ENCODE assay signal across 15 cellular contexts in the genomic region with DNA sequence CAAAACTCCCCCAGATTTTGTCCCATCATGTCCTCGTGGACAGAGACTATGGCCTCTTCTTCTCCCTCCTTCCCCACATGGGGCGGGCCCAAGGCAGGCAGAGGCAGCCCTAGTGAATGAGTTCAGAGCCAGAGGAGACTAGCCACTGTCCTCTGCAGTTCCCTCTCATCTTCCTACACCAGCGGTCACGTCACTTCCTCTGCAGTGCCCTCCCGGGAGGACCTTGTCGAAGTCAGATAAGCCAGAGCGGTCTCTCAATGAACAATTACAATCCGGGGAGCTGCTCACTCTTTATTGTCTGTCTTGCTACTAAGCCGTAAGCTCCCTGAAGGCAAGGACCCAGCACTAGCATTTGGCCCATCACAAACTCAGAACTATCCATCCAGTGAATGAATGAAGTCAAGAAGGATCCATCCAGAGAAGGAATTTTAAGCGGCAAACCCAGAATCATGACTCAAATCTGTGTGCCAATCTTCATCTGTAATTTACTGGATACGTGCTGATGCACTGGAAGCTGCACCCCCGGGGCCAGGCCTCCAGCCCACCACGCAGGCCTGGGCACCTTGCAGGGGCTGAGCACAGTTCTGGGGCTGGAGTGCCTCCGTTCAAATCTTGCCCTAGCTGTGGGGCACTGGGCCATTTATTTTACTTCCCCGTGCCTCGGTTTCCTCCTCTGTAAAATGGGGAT. TPM values are rescaled to one million over a fixed set of nuclear protein-coding genes. Genes with fewer than 3 reads are reported as not detected.
DNase-seq lines count a peak whose midpoint lies in the region; ATAC-seq and TF ChIP-seq lines count a peak whose summit lies in the region.
"Had no signal": no experiment of that assay in that cellular context is flagged by ENCODE, and none has a peak within 500 bp of the region (broad histone marks: within the 10 kb centered on the region; RNA-seq: fewer than 3 reads in every experiment).

No MANE protein-coding gene starts in this region.

- no peaks in the 10 kb centered on the region for H3K36me3 Mint-ChIP-seq in neural crest cell (ENCODE audit: low read depth)
- H3K36me3 Mint-ChIP-seq: CD4-positive, CD25-positive, alpha-beta regulatory T cell had no signal

- WGBS in adrenal gland, 4 donors, result 57 to 74% (median 63%) methylated on average over 15 to 16 of the region's 16 CpGs

- TF ChIP-seq CTCF in adrenal gland (IDR thresholded peaks at IDR 0.05) (no peak), neural crest cell (conservative IDR thresholded peaks at IDR 0.05) (no peak), upper lobe of right lung (IDR thresholded peaks at IDR 0.05) (no peak)

- H3K27ac ChIP-seq in adrenal gland (peak overlapping the region in 2 of 5 donors; percentile 62 to 72), upper lobe of right lung (peak overlapping the region; percentile 6)

- peaks cover 3% of the 10 kb centered on the region for H3K27me3 Mint-ChIP-seq in neural crest cell (ENCODE audit: low read depth)

- H3K4me3 ChIP-seq in adrenal gland, result no peak overlapping the region
- no peak overlapping the region for H3K4me3 ChIP-seq in upper lobe of right lung

- no peaks in the 10 kb centered on the region for H3K9me3 Mint-ChIP-seq in neural crest cell

- H3K4me1 ChIP-seq in adrenal gland (replicated peaks in 1 of 2), result peaks cover 8 to 35% of the 10 kb centered on the region in 2 donors
- peaks cover 30% of the 10 kb centered on the region for H3K4me1 ChIP-seq in upper lobe of right lung

- H3K27me3 ChIP-seq in adrenal gland (peaks cover 7% of the 10 kb centered on the region), upper lobe of right lung (peaks cover 5% of the 10 kb centered on the region)
- H3K27me3 ChIP-seq: ovary had no signal

- H3K9me3 ChIP-seq in adrenal gland (replicated peaks in 1 of 3), result no peaks in the 10 kb centered on the region
- H3K9me3 ChIP-seq in upper lobe of right lung, result no peaks in the 10 kb centered on the region
- H3K9me3 ChIP-seq: ovary had no signal

- intact Hi-C loops in adrenal gland (cut with DNase I) (no loop called here), left cardiac atrium (cut with DNase I) (no loop called here), upper lobe of right lung (cut with DNase I) (no loop called here), posterior vena cava (cut with DNase I) (no loop called here)

- H3K27ac Mint-ChIP-seq in neural crest cell (ENCODE audit: unreplicated experiment), result peak overlapping the region; percentile 32
- H3K27ac Mint-ChIP-seq: CD4-positive, CD25-positive, alpha-beta regulatory T cell had no signal

- TF ChIP-seq POLR2A in adrenal gland (IDR thresholded peaks at IDR 0.05), result no peak

- peaks cover 72% of the 10 kb centered on the region for H3K4me1 Mint-ChIP-seq in neural crest cell

- no peaks in the 10 kb centered on the region for H3K36me3 ChIP-seq in adrenal gland (replicated peaks in 1 of 2)
- no peaks in the 10 kb centered on the region for H3K36me3 ChIP-seq in upper lobe of right lung
- H3K36me3 ChIP-seq: ovary had no signal

- ATAC-seq in left cardiac atrium (peak in 1 of 2 donors; percentile 7), upper lobe of right lung (no peak)
- no peak for ATAC-seq in stimulated activated naive CD8-positive, alpha-beta T cell treated with anti-CD3 and anti-CD28 coated beads, Interleukin-15, Interleukin-2, amounts not matched to agents 100 U/mL and 50 U/mL, for 24 hours

- peak in 4 of 7 donors; percentile 21 to 76 (median 38) for DNase-seq in adrenal gland
- peak; percentile 53 for DNase-seq in left cardiac atrium
- no peak for DNase-seq in neural crest cell (ENCODE audit: low read depth, low spot score)
- DNase-seq in upper lobe of right lung, result no peak
- DNase-seq in stimulated activated naive CD4-positive, alpha-beta T cell treated with Interleukin-2 at 50 U/mL for 16 hours (lab: John Stamatoyannopoulos, UW), result no peak
- DNase-seq in posterior vena cava (ENCODE audit: low spot score), result no peak
- no peak for DNase-seq in stimulated activated naive CD8-positive, alpha-beta T cell treated with anti-CD3 and anti-CD28 coated beads, Interleukin-15, Interleukin-2, amounts not matched to agents 100 U/mL and 50 U/mL, for 24 hours
- DNase-seq: activated naive CD4-positive, alpha-beta T cell; CD4-positive, CD25-positive, alpha-beta regulatory T cell; EL; GOT3; mammary epithelial cell; SHP77; stimulated activated CD4-positive, alpha-beta T cell treated with anti-CD3 and anti-CD28 coated beads, Interleukin-1b, Interleukin-23, amount 100 ng/mL, for 48 hours had no signal

- H3K4me3 Mint-ChIP-seq in neural crest cell, result peak overlapping the region; percentile 41
- H3K4me3 Mint-ChIP-seq: CD4-positive, CD25-positive, alpha-beta regulatory T cell had no signal

RNA-seq across cellular contexts. Expression of a gene that starts 18.1 kb away (rescaled TPM):
- 10 to 100 TPM in 1 of 8 donors, 1 to 10 TPM in 7; 4.7 to 10.6 (median 6.4) TPM for total RNA-seq in adrenal gland
- 1 to 10 TPM; 1.7 to 4.9 (median 2.3) TPM for polyA plus RNA-seq in adrenal gland
- total RNA-seq in left cardiac atrium, result 10 to 100 TPM; 11.1 to 13.8 TPM
- total RNA-seq in neural crest cell, result 55.0 and 55.4 TPM in 2 replicates
- total RNA-seq in upper lobe of right lung, result 11.9 TPM
- 10 to 100 TPM; 12.3 to 29.3 TPM for total RNA-seq in posterior vena cava
- polyA plus RNA-seq: CD4-positive, CD25-positive, alpha-beta regulatory T cell had no signal

Comparison
In these comparisons a context has a peak if more than half of its experiments do, and no peak if none do; other contexts are left out.
1. DNase-seq: peak in adrenal gland (4 of 7) and left cardiac atrium (single experiment); none in neural crest cell (single experiment), upper lobe of right lung (single experiment), stimulated activated naive CD4-positive, alpha-beta T cell treated with Interleukin-2 at 50 U/mL for 16 hours (single experiment), posterior vena cava (single experiment) and stimulated activated naive CD8-positive, alpha-beta T cell treated with anti-CD3 and anti-CD28 coated beads, Interleukin-15, Interleukin-2, amounts not matched to agents 100 U/mL and 50 U/mL, for 24 hours (single experiment).